In the genomic region with DNA sequence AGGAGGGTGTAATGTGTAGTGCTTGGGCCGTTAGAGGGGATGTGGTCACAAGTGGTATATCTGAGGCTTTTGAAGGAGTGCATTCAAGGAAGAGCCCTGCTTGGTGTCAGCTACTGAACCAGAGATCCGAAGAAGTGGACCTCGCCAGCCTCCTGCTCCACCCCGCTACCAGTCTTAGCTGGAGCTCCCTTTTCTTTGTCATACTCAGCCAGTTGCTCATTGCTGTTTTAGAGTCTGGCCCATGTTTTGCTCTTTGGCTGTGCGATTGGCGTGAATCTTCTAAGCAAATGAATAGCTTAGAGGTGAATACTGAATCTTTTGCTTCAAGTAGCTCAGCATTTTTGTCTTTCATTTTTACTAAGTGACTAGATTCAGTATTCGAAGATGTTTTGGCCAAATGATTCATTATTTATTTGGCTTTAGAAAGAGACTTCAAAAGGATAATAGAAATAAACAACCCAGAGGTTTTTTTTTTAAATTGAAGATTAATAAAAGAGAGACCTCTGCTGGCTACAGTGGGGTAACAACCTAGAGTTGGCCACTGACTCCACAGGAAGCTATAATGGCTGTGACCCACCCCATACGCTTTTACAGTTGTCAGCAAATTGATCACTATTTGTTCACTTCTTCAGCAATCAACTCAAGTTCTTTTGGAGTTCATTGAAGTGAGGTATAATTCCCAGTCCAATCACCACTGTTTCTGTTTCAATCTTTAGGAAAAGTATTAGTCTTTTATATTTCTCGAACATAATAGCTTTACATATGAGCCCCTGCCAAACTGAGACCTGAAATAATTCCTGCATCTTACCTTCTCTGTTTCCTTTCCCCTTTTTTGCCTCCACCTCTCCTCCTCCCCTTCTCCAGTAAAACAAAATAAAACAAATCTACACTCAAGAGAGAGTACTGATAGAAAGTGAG, we compare ENCODE assay signal across 8 cellular contexts. TPM values are rescaled to one million over a fixed set of nuclear protein-coding genes. Genes with fewer than 3 reads are reported as not detected.
DNase-seq lines count a peak whose midpoint lies in the region; ATAC-seq and TF ChIP-seq lines count a peak whose summit lies in the region.

No MANE protein-coding gene starts in this region.

- H3K9me3 ChIP-seq in neural progenitor cell (ENCODE audit: low read depth): no peaks in the 10 kb centered on the region

- no peaks in the 10 kb centered on the region for H3K27me3 Mint-ChIP-seq in activated CD8-positive, alpha-beta memory T cell treated with anti-CD3 and anti-CD28 coated beads, Interleukin-2, amount 10 ng/mL, durations not matched to agents 7 days and 5 days
- H3K27me3 Mint-ChIP-seq in neural progenitor cell (ENCODE audit: insufficient read depth, low read depth): peaks cover 3% of the 10 kb centered on the region

- DNase-seq in activated gamma-delta T cell treated with Interleukin-2 at 50 U/mL for 16 hours (peak; percentile 55), activated gamma-delta T cell (lab: John Stamatoyannopoulos, UW) (no peak), NCI-H1105 treated with DMSO at 0.1 percent for 48 hours (lab: John Stamatoyannopoulos, UW) (peak; percentile 45), fibroblast of gingiva (ENCODE audit: low read depth) (peak; percentile 64), neural progenitor cell (ENCODE audit: low spot score) (peak; percentile 32), SKM-1 (lab: John Stamatoyannopoulos, UW; ENCODE audit: unreplicated experiment) (no peak)
- DNase-seq in activated CD8-positive, alpha-beta memory T cell treated with anti-CD3 and anti-CD28 coated beads, Interleukin-2, amount 10 ng/mL, durations not matched to agents 7 days and 5 days: peak; percentile 90

- H3K4me1 ChIP-seq in neural progenitor cell: peaks cover 14% of the 10 kb centered on the region

- no peaks in the 10 kb centered on the region for H3K36me3 ChIP-seq in neural progenitor cell

- peaks cover 22% of the 10 kb centered on the region for H3F3A ChIP-seq in neural progenitor cell (ENCODE audit: low read depth)

- no peaks in the 10 kb centered on the region for H4K20me1 ChIP-seq in neural progenitor cell (ENCODE audit: low read depth)

- H3K9ac ChIP-seq in neural progenitor cell: no peak overlapping the region

- peaks cover 31% of the 10 kb centered on the region for H3K36me3 Mint-ChIP-seq in activated CD8-positive, alpha-beta memory T cell treated with anti-CD3 and anti-CD28 coated beads, Interleukin-2, amount 10 ng/mL, durations not matched to agents 7 days and 5 days
- peaks cover under 1% of the 10 kb centered on the region for H3K36me3 Mint-ChIP-seq in neural progenitor cell

- H3K27ac ChIP-seq in neural progenitor cell: peak overlapping the region; percentile 47

- H2AFZ ChIP-seq in neural progenitor cell (replicated peaks): no peak overlapping the region

- TF ChIP-seq CTCF in neural progenitor cell (IDR thresholded peaks at IDR 0.05): peak; percentile 59

- ATAC-seq in HG02588 (IDR thresholded peaks at IDR 0.05; ENCODE audit: unreplicated experiment): peak; percentile 68
- ATAC-seq in activated CD8-positive, alpha-beta memory T cell treated with anti-CD3 and anti-CD28 coated beads, Interleukin-2, amount 10 ng/mL, durations not matched to agents 7 days and 5 days: peak; percentile 90

- no peaks in the 10 kb centered on the region for H3K27me3 ChIP-seq in neural progenitor cell

- peak overlapping the region; percentile 98 for H3K27ac Mint-ChIP-seq in activated CD8-positive, alpha-beta memory T cell treated with anti-CD3 and anti-CD28 coated beads, Interleukin-2, amount 10 ng/mL, durations not matched to agents 7 days and 5 days
- peak overlapping the region; percentile 16 for H3K27ac Mint-ChIP-seq in neural progenitor cell

- H3K4me3 ChIP-seq in neural progenitor cell: no peak overlapping the region

- H3K4me3 Mint-ChIP-seq in activated CD8-positive, alpha-beta memory T cell treated with anti-CD3 and anti-CD28 coated beads, Interleukin-2, amount 10 ng/mL, durations not matched to agents 7 days and 5 days: peak overlapping the region; percentile 67
- no peak overlapping the region for H3K4me3 Mint-ChIP-seq in neural progenitor cell

- CTCF ChIA-PET in activated CD8-positive, alpha-beta memory T cell treated with anti-CD3 and anti-CD28 coated beads, Interleukin-2, amount 10 ng/mL, durations not matched to agents 7 days and 5 days (lab: Charles Lee): interaction anchor here (0.6 to 3.6 kb wide), 49 partner anchors 8 to 410 kb away, joined by 3 to 71 read pairs (median 5); a partner anchor contains a TSS

- no peaks in the 10 kb centered on the region for H3K9me3 Mint-ChIP-seq in activated CD8-positive, alpha-beta memory T cell treated with anti-CD3 and anti-CD28 coated beads, Interleukin-2, amount 10 ng/mL, durations not matched to agents 7 days and 5 days (ENCODE audit: low read depth)
- no peaks in the 10 kb centered on the region for H3K9me3 Mint-ChIP-seq in neural progenitor cell

- H3K4me2 ChIP-seq in neural progenitor cell: peak overlapping the region; percentile 38

- peaks cover 65% of the 10 kb centered on the region for H3K4me1 Mint-ChIP-seq in activated CD8-positive, alpha-beta memory T cell treated with anti-CD3 and anti-CD28 coated beads, Interleukin-2, amount 10 ng/mL, durations not matched to agents 7 days and 5 days
- peaks cover 27% of the 10 kb centered on the region for H3K4me1 Mint-ChIP-seq in neural progenitor cell

- H3K79me2 ChIP-seq in neural progenitor cell (ENCODE audit: low read depth): no peaks in the 10 kb centered on the region

RNA-seq across cellular contexts. Expression of a gene that starts 19.9 kb away (rescaled TPM):
- 100 to 1,000 TPM in 1 of 2 experiments, 10 to 100 TPM in 1; 99.2 to 105 TPM for total RNA-seq in activated CD8-positive, alpha-beta memory T cell treated with anti-CD3 and anti-CD28 coated beads, Interleukin-2, amount 10 ng/mL, durations not matched to agents 7 days and 5 days
- 75.5 and 84.2 TPM in 2 replicates for total RNA-seq in neural progenitor cell (ENCODE audit: low replicate concordance)

RNA-seq across cellular contexts. Expression of a gene that starts 41.0 kb away (rescaled TPM):
- 10 to 100 TPM; 15.1 to 16.8 TPM for total RNA-seq in activated CD8-positive, alpha-beta memory T cell treated with anti-CD3 and anti-CD28 coated beads, Interleukin-2, amount 10 ng/mL, durations not matched to agents 7 days and 5 days
- total RNA-seq in neural progenitor cell (ENCODE audit: low replicate concordance): 53.9 and 57.4 TPM in 2 replicates

RNA-seq across cellular contexts. Expression of a gene that starts 48.4 kb away (rescaled TPM):
- total RNA-seq in activated CD8-positive, alpha-beta memory T cell treated with anti-CD3 and anti-CD28 coated beads, Interleukin-2, amount 10 ng/mL, durations not matched to agents 7 days and 5 days: 10 to 100 TPM in 1 of 2 experiments, 1 to 10 TPM in 1; 7.2 to 13.5 TPM
- 7.4 and 11.8 TPM in 2 replicates for total RNA-seq in neural progenitor cell (ENCODE audit: low replicate concordance)

Comparison
In these comparisons a context has a peak if more than half of its experiments do, and no peak if none do; other contexts are left out.
1. DNase-seq: peak in activated gamma-delta T cell treated with Interleukin-2 at 50 U/mL for 16 hours (single experiment), NCI-H1105 treated with DMSO at 0.1 percent for 48 hours (single experiment), activated CD8-positive, alpha-beta memory T cell treated with anti-CD3 and anti-CD28 coated beads, Interleukin-2, amount 10 ng/mL, durations not matched to agents 7 days and 5 days (single experiment), fibroblast of gingiva (single experiment) and neural progenitor cell (single experiment); none in activated gamma-delta T cell (single experiment) and SKM-1 (single experiment).